In genomic region chr16:89907055-89907814, GRCh38 we compare ENCODE assay signal across 30 cellular contexts. TPM values are rescaled to one million over a fixed set of nuclear protein-coding genes. Genes with fewer than 3 reads are reported as not detected.
DNase-seq lines count a peak whose midpoint lies in the region; ATAC-seq, FAIRE-seq and TF ChIP-seq lines count a peak whose summit lies in the region.
"Had no signal": no experiment of that assay in that cellular context is flagged by ENCODE, and none has a peak within 500 bp of the region (broad histone marks: within the 10 kb centered on the region; RNA-seq: fewer than 3 reads in every experiment).

No MANE protein-coding gene starts in this region.

- TF ChIP-seq EP300 in HepG2 (IDR thresholded peaks at IDR 0.05; ENCODE audit: low read depth in 2 of 2, low read length in 2 of 2) (no peak), HepG2 (CRISPR knock-in tag; IDR thresholded peaks at IDR 0.05; ENCODE audit: borderline replicate concordance) (no peak)

- intact Hi-C loops in HepG2 (cut with micrococcal nuclease; ENCODE audit: unreplicated experiment) (no loop called here), right lobe of liver (cut with DNase I) (no loop called here)

- H3K27me3 Mint-ChIP-seq in astrocyte (ENCODE audit: low read depth, unreplicated experiment) = no peaks in the 10 kb centered on the region
- H3K27me3 Mint-ChIP-seq: CD8-positive, alpha-beta memory T cell had no signal

- H3K9me3 Mint-ChIP-seq in astrocyte (ENCODE audit: unreplicated experiment) = no peaks in the 10 kb centered on the region
- H3K9me3 Mint-ChIP-seq: CD8-positive, alpha-beta memory T cell had no signal

- H3K36me3 Mint-ChIP-seq in astrocyte (ENCODE audit: low read depth, unreplicated experiment) = peaks cover 16% of the 10 kb centered on the region

- H3K79me2 ChIP-seq in HepG2 (ENCODE audit: insufficient read depth, low read length) (no peaks in the 10 kb centered on the region), astrocyte (ENCODE audit: insufficient read depth, low read length) (no peaks in the 10 kb centered on the region), osteoblast (ENCODE audit: insufficient read depth, low read length) (no peaks in the 10 kb centered on the region)

- TF ChIP-seq POLR2A in HepG2 (IDR thresholded peaks at IDR 0.05; ENCODE audit: insufficient read depth in 1 of 2, low read depth in 2 of 2, low read length in 2 of 2) (no peak), right lobe of liver (IDR thresholded peaks at IDR 0.05) (no peak)

- H3K9ac ChIP-seq in HepG2 (ENCODE audit: insufficient read depth, low read depth, low read length) (no peak overlapping the region), astrocyte (ENCODE audit: low read length) (no peak overlapping the region)

- H3K9me3 ChIP-seq in HepG2 (ENCODE audit: low read length) (no peaks in the 10 kb centered on the region), right lobe of liver (no peaks in the 10 kb centered on the region), MG63 (peaks cover 3% of the 10 kb centered on the region), astrocyte (ENCODE audit: insufficient read depth, low read depth, low read length) (peaks cover 3% of the 10 kb centered on the region), osteoblast (ENCODE audit: low read depth, low read length) (no peaks in the 10 kb centered on the region), WERI-Rb-1 (ENCODE audit: severe bottlenecking) (no peaks in the 10 kb centered on the region)
- H3K9me3 ChIP-seq: BE2C, SJSA1 had no signal

- TF ChIP-seq CTCF in HepG2 (CRISPR knock-in tag; IDR thresholded peaks at IDR 0.05) = no peak
- no peak for TF ChIP-seq CTCF in right lobe of liver (IDR thresholded peaks at IDR 0.05)
- TF ChIP-seq CTCF in astrocyte (IDR thresholded peaks at IDR 0.05; ENCODE audit: insufficient read depth, low read depth, low read length) = no peak
- no peak for TF ChIP-seq CTCF in osteoblast (IDR thresholded peaks at IDR 0.05; ENCODE audit: extremely low read depth, low read depth, low read length)
- no peak for TF ChIP-seq CTCF in omental fat pad (IDR thresholded peaks at IDR 0.05)
- no peak for TF ChIP-seq CTCF in WERI-Rb-1 (IDR thresholded peaks at IDR 0.05; ENCODE audit: low read depth, low read length)

- WGBS in HepG2 (ENCODE audit: low lambda C conversion rate) = 97% methylated on average over 13 of the region's 13 CpGs
- 85% methylated on average over 8 of the region's 13 CpGs for WGBS in right lobe of liver (ENCODE audit: insufficient coverage, low coverage, low lambda C conversion rate, missing lambda C conversion rate)

- no peak for TF ChIP-seq RAD21 in HepG2 (CRISPR knock-in tag; IDR thresholded peaks at IDR 0.05)

- FAIRE-seq in HepG2 (lab: Jason Lieb, UNC) = no peak
- FAIRE-seq in astrocyte (lab: Jason Lieb, UNC) = no peak
- FAIRE-seq: GM12891, H54 had no signal

- no peaks in the 10 kb centered on the region for H3K27me3 ChIP-seq in HepG2 (ENCODE audit: control insufficient read depth in 1 of 2, insufficient read depth in 2 of 2, low read length in 2 of 2)
- no peaks in the 10 kb centered on the region for H3K27me3 ChIP-seq in right lobe of liver
- H3K27me3 ChIP-seq in MG63 = 0 out of 2 replicates have a peak, but pooled peaks cover 2% of the 10 kb centered on the region
- H3K27me3 ChIP-seq in astrocyte (ENCODE audit: insufficient read depth, low read length) = no peaks in the 10 kb centered on the region
- H3K27me3 ChIP-seq in osteoblast (ENCODE audit: insufficient read depth, low read length) = no peaks in the 10 kb centered on the region
- no peaks in the 10 kb centered on the region for H3K27me3 ChIP-seq in WERI-Rb-1 (ENCODE audit: insufficient read depth, low read depth, severe bottlenecking)
- H3K27me3 ChIP-seq: BE2C, SJSA1 had no signal

- in situ Hi-C loops in HepG2 (cut with HindIII; ENCODE audit: extremely low pct_ligation_motif_present, low pct_unique_long_range_greater_than_20kb) = no loop called here

- H3K4me3 Mint-ChIP-seq in astrocyte (ENCODE audit: unreplicated experiment) = no peak overlapping the region
- H3K4me3 Mint-ChIP-seq: CD14-positive monocyte; CD8-positive, alpha-beta memory T cell had no signal

- H4K20me1 ChIP-seq in HepG2 (ENCODE audit: insufficient read depth, low read length) (no peaks in the 10 kb centered on the region; the same call in 1 of the 2 replicates), astrocyte (ENCODE audit: insufficient read depth, low read length) (peaks cover 45% of the 10 kb centered on the region), osteoblast (ENCODE audit: insufficient read depth, low read length) (peaks cover 26% of the 10 kb centered on the region)

- CTCF ChIA-PET in HepG2 (lab: Yijun Ruan, JAX; ENCODE audit: low intra/inter-chr PET ratio, low total read pairs) = no interaction called here

- H2AFZ ChIP-seq in HepG2 (ENCODE audit: low read length) = no peak overlapping the region
- H2AFZ ChIP-seq in astrocyte (ENCODE audit: low read depth, low read length) = no peak overlapping the region
- H2AFZ ChIP-seq in osteoblast (ENCODE audit: low read length) = no peak overlapping the region

- BruUV-seq in HepG2 (replicated peaks; lab: Mats Ljungman, UMichigan) = no TSS peak

- H3K27ac ChIP-seq in HepG2 (ENCODE audit: extremely low read length, insufficient read depth, low read length) (no peak overlapping the region), right lobe of liver (no peak overlapping the region), astrocyte (ENCODE audit: low read depth, low read length) (no peak overlapping the region), osteoblast (ENCODE audit: low read depth, low read length) (no peak overlapping the region), WERI-Rb-1 (no peak overlapping the region)
- H3K27ac ChIP-seq: 22Rv1, SJSA1 had no signal

- no peaks in the 10 kb centered on the region; the same call in 1 of the 2 replicates for H3K4me1 ChIP-seq in HepG2 (ENCODE audit: insufficient read depth, low read length)
- H3K4me1 ChIP-seq in right lobe of liver = no peaks in the 10 kb centered on the region
- H3K4me1 ChIP-seq in astrocyte (ENCODE audit: insufficient read depth, low read length) = peaks cover 12% of the 10 kb centered on the region
- peaks cover 3% of the 10 kb centered on the region for H3K4me1 ChIP-seq in osteoblast (ENCODE audit: insufficient read depth, low read length)

- H3K4me3 ChIP-seq in HepG2 (replicated peaks in 1 of 3; ENCODE audit: insufficient read depth in 1 of 3, low read depth in 2 of 3, low read length in 3 of 3) (no peak overlapping the region), right lobe of liver (no peak overlapping the region), MG63 (no peak overlapping the region), astrocyte (ENCODE audit: insufficient read depth, low read depth, low read length) (no peak overlapping the region), osteoblast (ENCODE audit: insufficient read depth, low read length) (no peak overlapping the region), WERI-Rb-1 (ENCODE audit: low read depth, low read length) (no peak overlapping the region)
- H3K4me3 ChIP-seq: SJSA1 had no signal

- POLR2A ChIA-PET in HepG2 (lab: Yijun Ruan, JAX) = interaction anchor here (0.8 to 8.1 kb wide), 5 partner anchors 11 to 69 kb away, joined by 3 to 78 read pairs (median 12); partner anchors contain the start of genes MC1R, TCF25 and TUBB3

- H3K27ac Mint-ChIP-seq in astrocyte (ENCODE audit: unreplicated experiment) = peak overlapping the region; percentile 58

- no peak for ATAC-seq in HepG2
- no peak for ATAC-seq in right lobe of liver
- ATAC-seq in omental fat pad (ENCODE audit: low FRiP score) = no peak
- ATAC-seq: PC-3 had no signal

- H3K36me3 ChIP-seq in HepG2 (replicated peaks in 1 of 2; ENCODE audit: control insufficient read depth in 1 of 2, insufficient read depth in 2 of 2, low read length in 2 of 2) (peaks cover 31 to 45% of the 10 kb centered on the region in 2 experiments), right lobe of liver (peaks cover 0 to 30% (median 12%) of the 10 kb centered on the region in 4 donors), MG63 (peaks cover 12% of the 10 kb centered on the region), astrocyte (ENCODE audit: insufficient read depth, low read length) (peaks cover 16% of the 10 kb centered on the region), osteoblast (ENCODE audit: insufficient read depth, low read length) (peaks cover 74% of the 10 kb centered on the region), WERI-Rb-1 (peaks cover 8% of the 10 kb centered on the region; the same call in 1 of the 2 replicates)

- DNase-seq in HepG2 (ENCODE audit: low spot score) (no peak), right lobe of liver (no peak), MG63 (peak; percentile 34), astrocyte (ENCODE audit: low read depth) (no peak), osteoblast (ENCODE audit: insufficient read length, low spot score, missing footprints) (peak; percentile 87), omental fat pad (ENCODE audit: low spot score) (no peak), NCI-H2081 treated with DMSO at 0.1 percent for 48 hours (lab: John Stamatoyannopoulos, UW) (no peak), WERI-Rb-1 (no peak)
- DNase-seq: CD8-positive, alpha-beta memory T cell; DMS 273 treated with DMSO at 0.1 percent for 48 hours; DMS79; EL; GF-D8; KBM-7; MM.1S; NCI-H1092; NCI-H1436 treated with DMSO at 0.1 percent for 48 hours; NCI-H187 treated with DMSO at 0.1 percent for 48 hours; NCI-H446; NCI-H524 treated with DMSO at 0.1 percent for 48 hours; NCI-H774; NK-92 treated with Interleukin-12 subunit alpha and Interleukin-12 subunit beta, amount 100 ng/mL, for 24 hours; PC-3; Right ventricle myocardium superior had no signal

- H3K4me1 Mint-ChIP-seq in astrocyte (ENCODE audit: low read depth, unreplicated experiment) = no peaks in the 10 kb centered on the region

- H3K4me2 ChIP-seq in HepG2 (ENCODE audit: low read depth, low read length) = no peak overlapping the region
- H3K4me2 ChIP-seq in astrocyte (ENCODE audit: low read length) = no peak overlapping the region
- no peak overlapping the region for H3K4me2 ChIP-seq in osteoblast (ENCODE audit: insufficient read depth, low read length)

RNA-seq across cellular contexts. Expression of gene MC1R, which starts 11.4 kb away (rescaled TPM):
- total RNA-seq in HepG2 (2016; rRNA removed; fragmentation: Illumina TruSeq; extraction: Trizol) (7.2 and 9.1 TPM in 2 replicates), right lobe of liver (1 to 10 TPM in 2 of 6 experiments, under 1 TPM in 4; 0.31 to 1.6 (median 0.77) TPM), astrocyte (8.4 and 9.2 TPM in 2 replicates), osteoblast (4.7 and 5.1 TPM in 2 replicates), omental fat pad (1 to 10 TPM; 2.5 to 7.4 (median 6.0) TPM)
- 3.5 and 3.7 TPM in 2 replicates for total RNA-seq in HepG2 (2016; cell fraction: cytosol; rRNA removed; fragmentation: Illumina TruSeq; extraction: Trizol; ENCODE audit: low read depth)
- 8.1 and 8.7 TPM in 2 replicates for total RNA-seq in HepG2 (2016; cell fraction: insoluble cytoplasmic fraction; rRNA removed; fragmentation: Illumina TruSeq; extraction: Trizol)
- 8.1 and 9.5 TPM in 2 replicates for total RNA-seq in HepG2 (2016; cell fraction: membrane; rRNA removed; fragmentation: Illumina TruSeq; extraction: Trizol)
- total RNA-seq in HepG2 (2016; cell fraction: nucleus; rRNA removed; fragmentation: Illumina TruSeq; extraction: Trizol) = 7.2 and 7.7 TPM in 2 replicates
- 14.8 and 20.0 TPM in 2 replicates for polyA plus RNA-seq in HepG2 (2011; rRNA removed)
- polyA plus RNA-seq in HepG2 (2011; cell fraction: cytosol; rRNA removed) = 14.8 and 18.9 TPM in 2 replicates
- 89.3 and 96.4 TPM in 2 replicates for polyA plus RNA-seq in HepG2 (2011; cell fraction: nucleus; rRNA removed)
- polyA plus RNA-seq in HepG2 (2012) = 6.5 and 12.0 TPM in 2 replicates
- 2.9 and 3.1 TPM in 2 replicates for polyA plus RNA-seq in HepG2 (2016; cell fraction: cytosol; fragmentation: Illumina TruSeq; extraction: Trizol; ENCODE audit: low read depth)
- polyA plus RNA-seq in HepG2 (2016; cell fraction: insoluble cytoplasmic fraction; fragmentation: Illumina TruSeq; extraction: Trizol; ENCODE audit: low read depth) = 6.7 and 7.1 TPM in 2 replicates
- 6.5 and 7.5 TPM in 2 replicates for polyA plus RNA-seq in HepG2 (2016; cell fraction: membrane; fragmentation: Illumina TruSeq; extraction: Trizol; ENCODE audit: low read depth)
- 17.7 and 19.3 TPM in 2 replicates for polyA plus RNA-seq in HepG2 (2016; cell fraction: nucleus; fragmentation: Illumina TruSeq; extraction: Trizol; ENCODE audit: insufficient read depth, low read depth)
- 23.7 and 30.7 TPM in 2 replicates for polyA minus RNA-seq in HepG2 (2011; rRNA and poly(A)+ RNA removed; ENCODE audit: low replicate concordance)
- polyA minus RNA-seq in HepG2 (2011; cell fraction: cytosol; rRNA and poly(A)+ RNA removed) = 5.4 and 5.5 TPM in 2 replicates
- 16.0 and 17.0 TPM in 2 replicates for polyA minus RNA-seq in HepG2 (2011; cell fraction: nucleus; rRNA and poly(A)+ RNA removed)
- total RNA-seq in MG63 (2014; rRNA removed; shearing (Covaris generic); ENCODE audit: low replicate concordance) = 12.1 and 21.1 TPM in 2 replicates

RNA-seq across cellular contexts. Expression of gene TUBB3, which starts 15.9 kb away (rescaled TPM):
- 161 and 185 TPM in 2 replicates for total RNA-seq in HepG2 (2016; rRNA removed; fragmentation: Illumina TruSeq; extraction: Trizol)
- total RNA-seq in HepG2 (2016; cell fraction: cytosol; rRNA removed; fragmentation: Illumina TruSeq; extraction: Trizol; ENCODE audit: low read depth) = 94.2 and 96.8 TPM in 2 replicates
- total RNA-seq in HepG2 (2016; cell fraction: insoluble cytoplasmic fraction; rRNA removed; fragmentation: Illumina TruSeq; extraction: Trizol) = 145 and 195 TPM in 2 replicates
- 140 and 142 TPM in 2 replicates for total RNA-seq in HepG2 (2016; cell fraction: membrane; rRNA removed; fragmentation: Illumina TruSeq; extraction: Trizol)
- 81.3 and 94.7 TPM in 2 replicates for total RNA-seq in HepG2 (2016; cell fraction: nucleus; rRNA removed; fragmentation: Illumina TruSeq; extraction: Trizol)
- 110 and 152 TPM in 2 replicates for polyA plus RNA-seq in HepG2 (2011; rRNA removed)
- 84.2 and 120 TPM in 2 replicates for polyA plus RNA-seq in HepG2 (2011; cell fraction: cytosol; rRNA removed)
- polyA plus RNA-seq in HepG2 (2011; cell fraction: nucleus; rRNA removed) = 168 and 179 TPM in 2 replicates
- polyA plus RNA-seq in HepG2 (2012) = 45.2 and 119 TPM in 2 replicates
- 63.1 and 64.3 TPM in 2 replicates for polyA plus RNA-seq in HepG2 (2016; cell fraction: cytosol; fragmentation: Illumina TruSeq; extraction: Trizol; ENCODE audit: low read depth)
- 127 and 159 TPM in 2 replicates for polyA plus RNA-seq in HepG2 (2016; cell fraction: insoluble cytoplasmic fraction; fragmentation: Illumina TruSeq; extraction: Trizol; ENCODE audit: low read depth)
- 87.3 and 99.0 TPM in 2 replicates for polyA plus RNA-seq in HepG2 (2016; cell fraction: membrane; fragmentation: Illumina TruSeq; extraction: Trizol; ENCODE audit: low read depth)
- polyA plus RNA-seq in HepG2 (2016; cell fraction: nucleus; fragmentation: Illumina TruSeq; extraction: Trizol; ENCODE audit: insufficient read depth, low read depth) = 138 and 154 TPM in 2 replicates
- 34.9 and 340 TPM in 2 replicates for polyA minus RNA-seq in HepG2 (2011; rRNA and poly(A)+ RNA removed; ENCODE audit: low replicate concordance)
- 99.4 and 107 TPM in 2 replicates for polyA minus RNA-seq in HepG2 (2011; cell fraction: cytosol; rRNA and poly(A)+ RNA removed)
- polyA minus RNA-seq in HepG2 (2011; cell fraction: nucleus; rRNA and poly(A)+ RNA removed) = 34.8 and 42.6 TPM in 2 replicates
- under 1 TPM in 4 of 6 experiments, not detected in 2; 0.13 to 0.86 (median 0.36) TPM for total RNA-seq in right lobe of liver
- total RNA-seq in MG63 (2014; rRNA removed; shearing (Covaris generic); ENCODE audit: low replicate concordance) = 803 and 1,289 TPM in 2 replicates
- 360 and 459 TPM in 2 replicates for total RNA-seq in astrocyte
- total RNA-seq in osteoblast = 166 and 239 TPM in 2 replicates
- 10 to 100 TPM in 2 of 4 donors, 1 to 10 TPM in 2; 2.8 to 34.9 (median 10.5) TPM for total RNA-seq in omental fat pad
- polyA plus RNA-seq: CD14-positive monocyte; CD8-positive, alpha-beta memory T cell had no signal

RNA-seq across cellular contexts. Expression of gene TCF25, which starts 33.8 kb away (rescaled TPM):
- total RNA-seq in HepG2 (2016; rRNA removed; fragmentation: Illumina TruSeq; extraction: Trizol) (98.4 and 138 TPM in 2 replicates), right lobe of liver (10 to 100 TPM; 66.6 to 91.6 (median 77.9) TPM), astrocyte (187 and 193 TPM in 2 replicates), osteoblast (225 and 230 TPM in 2 replicates), omental fat pad (100 to 1,000 TPM; 123 to 202 (median 160) TPM)
- 70.6 and 87.2 TPM in 2 replicates for total RNA-seq in HepG2 (2016; cell fraction: cytosol; rRNA removed; fragmentation: Illumina TruSeq; extraction: Trizol; ENCODE audit: low read depth)
- total RNA-seq in HepG2 (2016; cell fraction: insoluble cytoplasmic fraction; rRNA removed; fragmentation: Illumina TruSeq; extraction: Trizol) = 75.7 and 144 TPM in 2 replicates
- total RNA-seq in HepG2 (2016; cell fraction: membrane; rRNA removed; fragmentation: Illumina TruSeq; extraction: Trizol) = 50.6 and 58.6 TPM in 2 replicates
- 110 and 124 TPM in 2 replicates for total RNA-seq in HepG2 (2016; cell fraction: nucleus; rRNA removed; fragmentation: Illumina TruSeq; extraction: Trizol)
- polyA plus RNA-seq in HepG2 (2011; rRNA removed) = 206 and 274 TPM in 2 replicates
- polyA plus RNA-seq in HepG2 (2011; cell fraction: cytosol; rRNA removed) = 65.2 and 80.6 TPM in 2 replicates
- polyA plus RNA-seq in HepG2 (2011; cell fraction: nucleus; rRNA removed) = 1,625 and 1,754 TPM in 2 replicates
- 188 and 209 TPM in 2 replicates for polyA plus RNA-seq in HepG2 (2012)
- polyA plus RNA-seq in HepG2 (2016; cell fraction: cytosol; fragmentation: Illumina TruSeq; extraction: Trizol; ENCODE audit: low read depth) = 17.8 and 22.1 TPM in 2 replicates
- polyA plus RNA-seq in HepG2 (2016; cell fraction: insoluble cytoplasmic fraction; fragmentation: Illumina TruSeq; extraction: Trizol; ENCODE audit: low read depth) = 69.5 and 77.6 TPM in 2 replicates
- polyA plus RNA-seq in HepG2 (2016; cell fraction: membrane; fragmentation: Illumina TruSeq; extraction: Trizol; ENCODE audit: low read depth) = 24.7 and 32.6 TPM in 2 replicates
- polyA plus RNA-seq in HepG2 (2016; cell fraction: nucleus; fragmentation: Illumina TruSeq; extraction: Trizol; ENCODE audit: insufficient read depth, low read depth) = 312 and 330 TPM in 2 replicates
- polyA minus RNA-seq in HepG2 (2011; rRNA and poly(A)+ RNA removed; ENCODE audit: low replicate concordance) = 107 and 121 TPM in 2 replicates
- polyA minus RNA-seq in HepG2 (2011; cell fraction: cytosol; rRNA and poly(A)+ RNA removed) = 35.2 and 43.3 TPM in 2 replicates
- 166 and 179 TPM in 2 replicates for polyA minus RNA-seq in HepG2 (2011; cell fraction: nucleus; rRNA and poly(A)+ RNA removed)
- total RNA-seq in MG63 (2014; rRNA removed; shearing (Covaris generic); ENCODE audit: low replicate concordance) = 53.2 and 71.3 TPM in 2 replicates

RNA-seq across cellular contexts. Expression of gene DEF8, which starts 41.3 kb away (rescaled TPM):
- total RNA-seq in HepG2 (2016; rRNA removed; fragmentation: Illumina TruSeq; extraction: Trizol) (98.5 and 107 TPM in 2 replicates), right lobe of liver (10 to 100 TPM; 16.7 to 44.1 (median 20.7) TPM), astrocyte (70.7 and 78.8 TPM in 2 replicates), osteoblast (48.6 and 48.9 TPM in 2 replicates), omental fat pad (10 to 100 TPM; 57.2 to 94.4 (median 80.6) TPM)
- 134 and 176 TPM in 2 replicates for total RNA-seq in HepG2 (2016; cell fraction: cytosol; rRNA removed; fragmentation: Illumina TruSeq; extraction: Trizol; ENCODE audit: low read depth)
- 103 and 113 TPM in 2 replicates for total RNA-seq in HepG2 (2016; cell fraction: insoluble cytoplasmic fraction; rRNA removed; fragmentation: Illumina TruSeq; extraction: Trizol)
- 127 and 160 TPM in 2 replicates for total RNA-seq in HepG2 (2016; cell fraction: membrane; rRNA removed; fragmentation: Illumina TruSeq; extraction: Trizol)
- total RNA-seq in HepG2 (2016; cell fraction: nucleus; rRNA removed; fragmentation: Illumina TruSeq; extraction: Trizol) = 48.8 and 61.5 TPM in 2 replicates
- polyA plus RNA-seq in HepG2 (2011; rRNA removed) = 98.2 and 108 TPM in 2 replicates
- polyA plus RNA-seq in HepG2 (2011; cell fraction: cytosol; rRNA removed) = 100 and 138 TPM in 2 replicates
- 490 and 545 TPM in 2 replicates for polyA plus RNA-seq in HepG2 (2011; cell fraction: nucleus; rRNA removed)
- 37.2 and 56.0 TPM in 2 replicates for polyA plus RNA-seq in HepG2 (2012)
- polyA plus RNA-seq in HepG2 (2016; cell fraction: cytosol; fragmentation: Illumina TruSeq; extraction: Trizol; ENCODE audit: low read depth) = 170 and 205 TPM in 2 replicates
- 116 and 132 TPM in 2 replicates for polyA plus RNA-seq in HepG2 (2016; cell fraction: insoluble cytoplasmic fraction; fragmentation: Illumina TruSeq; extraction: Trizol; ENCODE audit: low read depth)
- polyA plus RNA-seq in HepG2 (2016; cell fraction: membrane; fragmentation: Illumina TruSeq; extraction: Trizol; ENCODE audit: low read depth) = 126 and 153 TPM in 2 replicates
- 123 and 136 TPM in 2 replicates for polyA plus RNA-seq in HepG2 (2016; cell fraction: nucleus; fragmentation: Illumina TruSeq; extraction: Trizol; ENCODE audit: insufficient read depth, low read depth)
- polyA minus RNA-seq in HepG2 (2011; rRNA and poly(A)+ RNA removed; ENCODE audit: low replicate concordance) = 22.3 and 116 TPM in 2 replicates
- polyA minus RNA-seq in HepG2 (2011; cell fraction: cytosol; rRNA and poly(A)+ RNA removed) = 31.8 and 36.4 TPM in 2 replicates
- 46.0 and 51.1 TPM in 2 replicates for polyA minus RNA-seq in HepG2 (2011; cell fraction: nucleus; rRNA and poly(A)+ RNA removed)
- 357 and 571 TPM in 2 replicates for total RNA-seq in MG63 (2014; rRNA removed; shearing (Covaris generic); ENCODE audit: low replicate concordance)

Comparison
In these comparisons a context has a peak if more than half of its experiments do, and no peak if none do; other contexts are left out.
1. DNase-seq: peak in MG63 (single experiment) and osteoblast (single experiment); none in HepG2 (single experiment), right lobe of liver (0 of 3), astrocyte (single experiment), omental fat pad (single experiment), NCI-H2081 treated with DMSO at 0.1 percent for 48 hours (single experiment) and WERI-Rb-1 (single experiment).